12 cellular contexts compared by ENCODE assay signal in the genomic region with DNA sequence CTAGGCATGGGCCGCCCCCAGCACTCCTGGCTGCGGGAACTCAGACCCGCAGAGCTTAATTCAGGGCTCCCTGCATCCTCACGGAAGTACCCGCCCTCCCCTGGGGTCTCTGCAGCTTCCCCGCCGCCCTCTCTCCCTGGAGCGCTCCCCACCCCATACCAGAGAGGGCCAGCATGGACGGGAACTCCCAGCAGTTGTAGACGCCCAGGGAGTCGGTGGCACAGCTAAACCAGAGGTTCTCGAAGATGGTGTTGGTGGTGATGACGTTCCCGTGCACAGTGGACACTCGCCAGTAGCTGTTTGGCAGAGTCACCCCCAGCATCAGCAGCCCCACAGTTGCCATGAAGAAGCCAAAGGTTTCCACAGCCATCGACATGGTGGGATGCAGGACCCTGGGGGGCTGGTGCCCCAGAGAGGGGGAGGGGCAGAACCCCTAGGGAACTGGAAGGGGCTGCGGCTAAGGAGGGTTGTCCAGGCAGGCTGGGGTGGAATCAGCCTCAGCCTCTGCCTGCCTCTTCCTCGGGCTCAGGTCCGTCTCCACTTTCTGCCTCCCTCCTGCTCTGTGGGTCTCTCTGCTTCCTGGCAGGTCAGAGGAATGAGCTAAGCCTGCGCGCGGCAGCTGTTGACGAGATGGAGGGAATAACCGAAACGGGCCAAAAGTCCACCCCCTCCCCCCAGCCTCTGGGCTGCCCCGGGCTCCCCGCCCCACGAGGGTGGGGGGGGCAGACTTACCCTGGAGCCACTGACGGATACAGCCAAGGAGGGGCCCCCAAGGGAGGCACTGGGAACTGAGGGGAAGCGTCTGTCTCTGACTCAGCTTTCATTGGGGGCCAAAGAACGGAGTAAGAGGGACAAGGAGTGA. TPM values are rescaled to one million over a fixed set of nuclear protein-coding genes. Genes with fewer than 3 reads are reported as not detected.
DNase-seq lines count a peak whose midpoint lies in the region; ATAC-seq, FAIRE-seq and TF ChIP-seq lines count a peak whose summit lies in the region.
"Had no signal": no experiment of that assay in that cellular context is flagged by ENCODE, and none has a peak within 500 bp of the region (broad histone marks: within the 10 kb centered on the region; RNA-seq: fewer than 3 reads in every experiment).

A gene with protein sequence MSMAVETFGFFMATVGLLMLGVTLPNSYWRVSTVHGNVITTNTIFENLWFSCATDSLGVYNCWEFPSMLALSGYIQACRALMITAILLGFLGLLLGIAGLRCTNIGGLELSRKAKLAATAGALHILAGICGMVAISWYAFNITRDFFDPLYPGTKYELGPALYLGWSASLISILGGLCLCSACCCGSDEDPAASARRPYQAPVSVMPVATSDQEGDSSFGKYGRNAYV (minus strand): TSS at position 597 of the 862 bp plus-strand sequence. CDS start 221 bp downstream, at position 376.

- ATAC-seq in Right ventricle myocardium inferior (peak; percentile 84), naive B cell (ENCODE audit: low read depth in 2 of 2) (peak; percentile 20 to 36), aorta (ENCODE audit: low FRiP score) (peak; percentile 72)

- H3K27me3 ChIP-seq in endothelial cell of umbilical vein (ENCODE audit: control insufficient read depth in 2 of 2, insufficient read depth in 2 of 2, low read length in 2 of 2) (no peaks in the 10 kb centered on the region), aorta (ENCODE audit: control insufficient read depth in 1 of 2, insufficient read depth in 2 of 2, low read length in 1 of 2) (no peaks in the 10 kb centered on the region)

- H3K27ac ChIP-seq in endothelial cell of umbilical vein (ENCODE audit: insufficient read depth, low read depth, low read length) (peak within 1 kb of the TSS; percentile 36), aorta (ENCODE audit: low read depth in 1 of 2, low read length in 2 of 2) (no peak within 1 kb of the TSS)
- H3K27ac ChIP-seq: neutrophil had no signal

- no peaks in the 10 kb centered on the region for H3K27me3 Mint-ChIP-seq in naive B cell
- H3K27me3 Mint-ChIP-seq: activated naive CD4-positive, alpha-beta T cell treated with anti-CD3 and anti-CD28 coated beads, Interleukin-2, amount 50 U/mL, for 24 hours had no signal

- H3K36me3 Mint-ChIP-seq in naive B cell = no peaks in the 10 kb centered on the region
- H3K36me3 Mint-ChIP-seq: activated naive CD4-positive, alpha-beta T cell treated with anti-CD3 and anti-CD28 coated beads, Interleukin-2, amount 50 U/mL, for 24 hours had no signal

- CTCF ChIA-PET in endothelial cell of umbilical vein (lab: Charles Lee) = interaction anchor here (1.1 to 3.5 kb wide), 8 partner anchors 9 to 343 kb away, joined by 3 to 23 read pairs (median 9); a partner anchor contains a TSS

- no TSS peak for BruUV-seq in endothelial cell of umbilical vein (replicated peaks; lab: Mats Ljungman, UMichigan)

- H3K4me3 Mint-ChIP-seq in naive B cell = no peak within 1 kb of the TSS
- H3K4me3 Mint-ChIP-seq: activated naive CD4-positive, alpha-beta T cell treated with anti-CD3 and anti-CD28 coated beads, Interleukin-2, amount 50 U/mL, for 24 hours had no signal

- H3K4me2 ChIP-seq in endothelial cell of umbilical vein (ENCODE audit: insufficient read depth, low read length) = no peak within 1 kb of the TSS

- H3K9me3 ChIP-seq in endothelial cell of umbilical vein (replicated peaks; ENCODE audit: control insufficient read depth, insufficient read depth, low read length) (no peaks in the 10 kb centered on the region), aorta (ENCODE audit: control insufficient read depth, low read length) (no peaks in the 10 kb centered on the region)
- H3K9me3 ChIP-seq: neutrophil had no signal

- no peaks in the 10 kb centered on the region for H3K9me3 Mint-ChIP-seq in naive B cell
- H3K9me3 Mint-ChIP-seq: activated naive CD4-positive, alpha-beta T cell treated with anti-CD3 and anti-CD28 coated beads, Interleukin-2, amount 50 U/mL, for 24 hours had no signal

- DNase-seq in Right ventricle myocardium inferior (ENCODE audit: missing footprints) = peak; percentile 88
- DNase-seq in cardiac septum (ENCODE audit: low spot score) = no peak
- DNase-seq in endothelial cell of umbilical vein (ENCODE audit: low read depth, low spot score) = peak; percentile 51
- no peak for DNase-seq in naive B cell
- DNase-seq in aorta = peak; percentile 72 to 89
- DNase-seq in SK-N-DZ (ENCODE audit: low spot score) = no peak
- DNase-seq in EL = no peak
- no peak for DNase-seq in NCI-H2196 (lab: John Stamatoyannopoulos, UW; ENCODE audit: unreplicated experiment)
- DNase-seq: Calu3, NCI-H524 treated with DMSO at 0.1 percent for 48 hours had no signal

- H3K9ac ChIP-seq in endothelial cell of umbilical vein (replicated peaks; ENCODE audit: extremely low read depth, insufficient read depth, low read length) = peak within 1 kb of the TSS; percentile 6

- intact Hi-C loops in Right ventricle myocardium inferior (cut with DNase I) (no loop called here), cardiac septum (cut with DNase I) (no loop called here), endothelial cell of umbilical vein (cut with micrococcal nuclease) (loop anchor here (5.0 kb wide), 1 partner anchor 45 kb away; no protein-coding TSS in a partner anchor), aorta (cut with DNase I) (no loop called here)

- peaks cover 5% of the 10 kb centered on the region for H3K79me2 ChIP-seq in endothelial cell of umbilical vein (ENCODE audit: control insufficient read depth, insufficient read depth, low read length)

- peak within 1 kb of the TSS in 3 of 6 donors; percentile 43 to 59 (median 50) for H3K27ac Mint-ChIP-seq in naive B cell
- H3K27ac Mint-ChIP-seq: activated naive CD4-positive, alpha-beta T cell treated with anti-CD3 and anti-CD28 coated beads, Interleukin-2, amount 50 U/mL, for 24 hours had no signal

- peak; percentile 68 for FAIRE-seq in endothelial cell of umbilical vein (lab: Jason Lieb, UNC)

- H3K4me3 ChIP-seq in endothelial cell of umbilical vein (replicated peaks in 1 of 3; ENCODE audit: insufficient read depth in 1 of 3, low read depth in 1 of 3, low read length in 3 of 3) = no peak within 1 kb of the TSS
- H3K4me3 ChIP-seq in aorta (ENCODE audit: low read length in 2 of 2) = no peak within 1 kb of the TSS

- H3K4me1 Mint-ChIP-seq in naive B cell = peaks cover 6 to 21% (median 14%) of the 10 kb centered on the region in 3 donors
- H3K4me1 Mint-ChIP-seq: activated naive CD4-positive, alpha-beta T cell treated with anti-CD3 and anti-CD28 coated beads, Interleukin-2, amount 50 U/mL, for 24 hours had no signal

- no peaks in the 10 kb centered on the region for H3K9me1 ChIP-seq in endothelial cell of umbilical vein (replicated peaks; ENCODE audit: control insufficient read depth, extremely low read depth, insufficient read depth, low read length)

- no peak for TF ChIP-seq CTCF in endothelial cell of umbilical vein (IDR thresholded peaks at IDR 0.05; ENCODE audit: extremely low read depth in 1 of 2, insufficient read depth in 1 of 2, low read depth in 1 of 2, low read length in 2 of 2)

- H4K20me1 ChIP-seq in endothelial cell of umbilical vein (replicated peaks; ENCODE audit: control insufficient read depth, extremely low read depth, insufficient read depth, low read length) = no peaks in the 10 kb centered on the region

- H3K4me1 ChIP-seq in endothelial cell of umbilical vein (ENCODE audit: control insufficient read depth, extremely low read depth, insufficient read depth, low read length) (peaks cover 27% of the 10 kb centered on the region), aorta (ENCODE audit: control insufficient read depth in 1 of 2, insufficient read depth in 2 of 2, low read length in 2 of 2) (no peaks in the 10 kb centered on the region)

- WGBS in aorta, 2 donors = 54 to 58% methylated on average over 31 of the region's 31 CpGs

- dilution Hi-C loops in endothelial cell of umbilical vein (cut with MboI; ENCODE audit: extremely low pct_ligation_motif_present, low sequenced_read_pairs) = no loop called here

- H3K36me3 ChIP-seq in endothelial cell of umbilical vein (ENCODE audit: control insufficient read depth in 2 of 2, extremely low read depth in 1 of 2, insufficient read depth in 2 of 2, low read length in 2 of 2) (peaks cover 0 to 16% of the 10 kb centered on the region in 2 experiments), aorta (ENCODE audit: control insufficient read depth in 1 of 2, insufficient read depth in 2 of 2, low read length in 1 of 2) (no peaks in the 10 kb centered on the region)

- TF ChIP-seq POLR2A in endothelial cell of umbilical vein (IDR thresholded peaks at IDR 0.05; ENCODE audit: low read depth, low read length) = no peak

- H2AFZ ChIP-seq in endothelial cell of umbilical vein (ENCODE audit: low read depth, low read length) = no peak within 1 kb of the TSS

- POLR2A ChIA-PET in endothelial cell of umbilical vein (lab: Charles Lee) = interaction anchor here (0.6 to 1.1 kb wide), 2 partner anchors 9 to 546 kb away, joined by 3 to 4 read pairs; no protein-coding TSS in a partner anchor

TF ChIP-seq in endothelial cell of umbilical vein, 7 proteins besides CTCF, POLR2A, EP300 and RAD21:
- no peak for TF ChIP-seq JUN (IDR thresholded peaks at IDR 0.05; ENCODE audit: borderline replicate concordance, insufficient read depth, insufficient read length, low read depth)

RNA-seq across cellular contexts. Expression of the gene that starts here (rescaled TPM):
- total RNA-seq in Right ventricle myocardium inferior (2.5 TPM), cardiac septum (2.6 TPM), endothelial cell of umbilical vein (9.3 and 11.3 TPM in 2 replicates), aorta (10 to 100 TPM in 1 of 2 donors, 1 to 10 TPM in 1; 7.5 to 14.8 TPM)
- polyA plus RNA-seq in endothelial cell of umbilical vein (17.7 and 21.1 TPM in 2 replicates), naive B cell (ENCODE audit: low read depth in 6 of 6) (1 to 10 TPM in 1 of 6 donors, under 1 TPM in 4, not detected in 1; 0.28 to 2.0 (median 0.80) TPM), aorta (10 to 100 TPM in 1 of 2 donors, 1 to 10 TPM in 1; 6.5 to 19.7 TPM)
- 6.1 and 7.9 TPM in 2 replicates for polyA plus RNA-seq in endothelial cell of umbilical vein (2011; cell fraction: cytosol; rRNA removed)
- 54.8 and 59.4 TPM in 2 replicates for polyA plus RNA-seq in endothelial cell of umbilical vein (2011; cell fraction: nucleus; rRNA removed)
- 4.2 and 4.5 TPM in 2 replicates for polyA plus RNA-seq in endothelial cell of umbilical vein (2012)
- polyA minus RNA-seq in endothelial cell of umbilical vein = 10.3 and 15.8 TPM in 2 replicates
- polyA minus RNA-seq in endothelial cell of umbilical vein (2011; cell fraction: cytosol; rRNA and poly(A)+ RNA removed) = 3.2 TPM
- 15.7 TPM in 2 replicates for polyA minus RNA-seq in endothelial cell of umbilical vein (2011; cell fraction: nucleus; rRNA and poly(A)+ RNA removed)
- polyA plus RNA-seq in SK-N-DZ (2014; cell fraction: cytosol; rRNA removed) = 7.8 and 14.0 TPM in 2 replicates
- polyA plus RNA-seq in SK-N-DZ (2014; cell fraction: nucleus; rRNA removed) = 53.8 and 58.4 TPM in 2 replicates

Comparison
In these comparisons a context has a peak if more than half of its experiments do, and no peak if none do; other contexts are left out.
1. DNase-seq: peak in Right ventricle myocardium inferior (single experiment), endothelial cell of umbilical vein (single experiment) and aorta (2 of 2); none in cardiac septum (single experiment), naive B cell (single experiment), SK-N-DZ (single experiment), EL (single experiment) and NCI-H2196 (single experiment).
2. ATAC-seq: peak in every context shown above with its lines; median percentile 84 in Right ventricle myocardium inferior; 72 in aorta; 28 in naive B cell.